ENCODE assay signal across 12 cellular contexts in genomic region chr4:149961876-149962597, GRCh38.
DNase-seq lines count a peak whose midpoint lies in the region; ATAC-seq and TF ChIP-seq lines count a peak whose summit lies in the region.
"Had no signal": no experiment of that assay in that cellular context is flagged by ENCODE, and none has a peak within 500 bp of the region (broad histone marks: within the 10 kb centered on the region; RNA-seq: fewer than 3 reads in every experiment).

No MANE protein-coding gene starts in this region.

- no peaks in the 10 kb centered on the region for H3K36me3 Mint-ChIP-seq in MCF 10A (ENCODE audit: insufficient read depth, unreplicated experiment)
- no peaks in the 10 kb centered on the region for H3K36me3 Mint-ChIP-seq in mesothelial cell of epicardium

- H3K4me1 Mint-ChIP-seq in MCF 10A (ENCODE audit: insufficient read depth, unreplicated experiment) (peaks cover 6% of the 10 kb centered on the region), mesothelial cell of epicardium (peaks cover 5% of the 10 kb centered on the region)

- H3K4me2 ChIP-seq in mammary epithelial cell (ENCODE audit: insufficient read depth, low read depth, low read length) (no peak overlapping the region), hepatocyte (peak overlapping the region; percentile 21)

- dilution Hi-C loops in mammary epithelial cell (cut with HindIII; ENCODE audit: low sequenced_read_pairs): no loop called here

- H3K9me3 ChIP-seq in mammary epithelial cell (replicated peaks; ENCODE audit: insufficient read depth, low read length) (no peaks in the 10 kb centered on the region), hepatocyte (ENCODE audit: low read depth) (no peaks in the 10 kb centered on the region), heart right ventricle (no peaks in the 10 kb centered on the region)
- H3K9me3 ChIP-seq: thyroid gland had no signal

- no peaks in the 10 kb centered on the region for H3K4me1 ChIP-seq in mammary epithelial cell (ENCODE audit: insufficient read depth, low read length)
- H3K4me1 ChIP-seq in hepatocyte (ENCODE audit: insufficient read depth): peaks cover 10% of the 10 kb centered on the region
- H3K4me1 ChIP-seq in heart right ventricle: no peaks in the 10 kb centered on the region
- H3K4me1 ChIP-seq: thyroid gland had no signal

- CTCF ChIA-PET in MCF 10A (lab: Yijun Ruan, JAX) (interaction anchor here (0.6 to 0.9 kb wide), 2 partner anchors 46 to 281 kb away, joined by 3 read pairs; no protein-coding TSS in a partner anchor), mammary epithelial cell (lab: Charles Lee; ENCODE audit: low non-redundant PET) (no interaction called here)

- POLR2A ChIA-PET in MCF 10A (lab: Yijun Ruan, JAX): no interaction called here

- H3K36me3 ChIP-seq in mammary epithelial cell (ENCODE audit: insufficient read depth, low read length): no peaks in the 10 kb centered on the region
- no peaks in the 10 kb centered on the region for H3K36me3 ChIP-seq in hepatocyte (replicated peaks; ENCODE audit: insufficient read depth, low read depth)
- H3K36me3 ChIP-seq in heart right ventricle: no peaks in the 10 kb centered on the region
- H3K36me3 ChIP-seq: thyroid gland had no signal

- no TSS peak for BruUV-seq in MCF 10A (replicated peaks; lab: Mats Ljungman, UMichigan)
- no TSS peak for BruUV-seq in mammary epithelial cell (replicated peaks; lab: Mats Ljungman, UMichigan)

- intact Hi-C loops in MCF 10A (cut with micrococcal nuclease) (no loop called here), mammary epithelial cell (cut with micrococcal nuclease) (no loop called here), heart right ventricle (cut with DNase I) (no loop called here)

- H2AFZ ChIP-seq in mammary epithelial cell (ENCODE audit: low read depth, low read length): no peak overlapping the region
- H2AFZ ChIP-seq in hepatocyte: no peak overlapping the region

- H3K27me3 ChIP-seq in mammary epithelial cell (ENCODE audit: insufficient read depth, low read length) (peaks cover 2% of the 10 kb centered on the region), hepatocyte (no peaks in the 10 kb centered on the region), heart right ventricle (no peaks in the 10 kb centered on the region)
- H3K27me3 ChIP-seq: thyroid gland had no signal

- DNase-seq in MCF 10A (ENCODE audit: unreplicated experiment) (peak; percentile 52), mammary epithelial cell (no peak), amniotic epithelial cell (ENCODE audit: low read depth) (peak; percentile 67), hepatocyte (ENCODE audit: low spot score) (peak; percentile 45), NCI-H2081 treated with DMSO at 0.1 percent for 48 hours (lab: John Stamatoyannopoulos, UW) (no peak), heart right ventricle (no peak), epidermal melanocyte (ENCODE audit: insufficient read length, low spot score) (no peak), mesothelial cell of epicardium (ENCODE audit: low spot score in 2 of 2, unreplicated experiment in 2 of 2) (no peak)
- DNase-seq: effector CD4-positive, alpha-beta T cell; head of caudate nucleus; left ventricle myocardium superior; thyroid gland had no signal

- H3K27ac ChIP-seq in mammary epithelial cell (ENCODE audit: insufficient read depth, low read depth, low read length): no peak overlapping the region
- peak overlapping the region; percentile 85 for H3K27ac ChIP-seq in hepatocyte
- H3K27ac ChIP-seq in heart right ventricle: no peak overlapping the region
- H3K27ac ChIP-seq: thyroid gland had no signal

- TF ChIP-seq CTCF in MCF 10A (IDR thresholded peaks at IDR 0.05; ENCODE audit: unreplicated experiment): no peak
- no peak for TF ChIP-seq CTCF in mammary epithelial cell (conservative IDR thresholded peaks at IDR 0.05 in 1 of 2, IDR thresholded peaks at IDR 0.05 in 1 of 2; ENCODE audit: extremely low read depth in 1 of 2, insufficient read depth in 1 of 2, low read depth in 1 of 2, low read length in 2 of 2)
- TF ChIP-seq CTCF in hepatocyte (IDR thresholded peaks at IDR 0.05; ENCODE audit: poor library complexity): no peak
- TF ChIP-seq CTCF in heart right ventricle (IDR thresholded peaks at IDR 0.05): no peak
- TF ChIP-seq CTCF in mesothelial cell of epicardium (IDR thresholded peaks at IDR 0.05; ENCODE audit: unreplicated experiment): no peak

- H3K79me2 ChIP-seq in mammary epithelial cell (ENCODE audit: insufficient read depth, low read length) (no peaks in the 10 kb centered on the region), hepatocyte (no peaks in the 10 kb centered on the region)

- ATAC-seq in heart right ventricle: no peak
- ATAC-seq: left ventricle myocardium superior had no signal

- no peak overlapping the region for H3K27ac Mint-ChIP-seq in MCF 10A (ENCODE audit: low read depth, unreplicated experiment)
- no peak overlapping the region for H3K27ac Mint-ChIP-seq in mesothelial cell of epicardium

- H3K9ac ChIP-seq in mammary epithelial cell (ENCODE audit: insufficient read depth, low read length): no peak overlapping the region

- H3K9me2 ChIP-seq in hepatocyte (replicated peaks; ENCODE audit: insufficient read depth): no peaks in the 10 kb centered on the region

- H3K9me3 Mint-ChIP-seq in MCF 10A (ENCODE audit: unreplicated experiment): no peaks in the 10 kb centered on the region
- H3K9me3 Mint-ChIP-seq in mesothelial cell of epicardium: peaks cover 5% of the 10 kb centered on the region

- H3K4me3 Mint-ChIP-seq in MCF 10A (ENCODE audit: unreplicated experiment) (no peak overlapping the region), mesothelial cell of epicardium (no peak overlapping the region)

- H3K4me3 ChIP-seq in mammary epithelial cell (replicated peaks in 1 of 3; ENCODE audit: insufficient read depth in 1 of 3, low read depth in 2 of 3, low read length in 3 of 3) (no peak overlapping the region), hepatocyte (no peak overlapping the region), heart right ventricle (no peak overlapping the region)
- H3K4me3 ChIP-seq: thyroid gland had no signal

- in situ Hi-C loops in mammary epithelial cell (cut with MboI; ENCODE audit: low sequenced_read_pairs in 2 of 2): no loop called here

- H3K27me3 Mint-ChIP-seq in MCF 10A (ENCODE audit: insufficient read depth, unreplicated experiment): no peaks in the 10 kb centered on the region
- H3K27me3 Mint-ChIP-seq in mesothelial cell of epicardium (ENCODE audit: low read depth): no peaks in the 10 kb centered on the region

- WGBS in mammary epithelial cell (ENCODE audit: low coverage, missing lambda C conversion rate): 64% methylated on average over 4 of the region's 5 CpGs
- 70% methylated on average over 5 of the region's 5 CpGs for WGBS in hepatocyte (ENCODE audit: low lambda C conversion rate, missing lambda C conversion rate)
- 70 to 75% methylated on average over 5 of the region's 5 CpGs for WGBS in heart right ventricle, 2 donors

- H4K20me1 ChIP-seq in mammary epithelial cell (ENCODE audit: insufficient read depth, low read length) (no peaks in the 10 kb centered on the region), hepatocyte (ENCODE audit: insufficient read depth, poor library complexity, severe bottlenecking) (no peaks in the 10 kb centered on the region)

Comparison
In these comparisons a context has a peak if more than half of its experiments do, and no peak if none do; other contexts are left out.
1. DNase-seq: peak in MCF 10A (single experiment), amniotic epithelial cell (single experiment) and hepatocyte (single experiment); none in mammary epithelial cell (single experiment), NCI-H2081 treated with DMSO at 0.1 percent for 48 hours (single experiment), heart right ventricle (0 of 2), epidermal melanocyte (single experiment) and mesothelial cell of epicardium (0 of 2).